8 cellular contexts compared by ENCODE assay signal in genomic region chr11:12287374-12288211, GRCh38.
DNase-seq lines count a peak whose midpoint lies in the region; ATAC-seq, FAIRE-seq and TF ChIP-seq lines count a peak whose summit lies in the region.

No MANE protein-coding gene starts in this region.

- H2AFZ ChIP-seq in endothelial cell of umbilical vein (ENCODE audit: low read depth, low read length), result peak overlapping the region; percentile 60

- H3K4me2 ChIP-seq in endothelial cell of umbilical vein (ENCODE audit: insufficient read depth, low read length), result peak overlapping the region; percentile 53

- CTCF ChIA-PET in activated CD4-positive, alpha-beta T cell treated with anti-CD3 and anti-CD28 coated beads for 36 hours (lab: Charles Lee), result interaction anchor here (0.6 to 4.2 kb wide), 17 partner anchors 10 to 601 kb away, joined by 3 to 55 read pairs (median 5); no protein-coding TSS in a partner anchor
- CTCF ChIA-PET in endothelial cell of umbilical vein (lab: Charles Lee), result interaction anchor here (0.6 to 7.9 kb wide), 36 partner anchors 10 to 1086 kb away, joined by 3 to 219 read pairs (median 6); partner anchors contain the start of gene PARVA

- ATAC-seq in activated CD4-positive, alpha-beta T cell treated with anti-CD3 and anti-CD28 coated beads for 36 hours, result peak; percentile 44
- ATAC-seq in HG03108 (IDR thresholded peaks at IDR 0.05; ENCODE audit: unreplicated experiment), result no peak

- H3K4me1 ChIP-seq in endothelial cell of umbilical vein (ENCODE audit: control insufficient read depth, extremely low read depth, insufficient read depth, low read length), result peaks cover 44% of the 10 kb centered on the region

- H3K79me2 ChIP-seq in endothelial cell of umbilical vein (ENCODE audit: control insufficient read depth, insufficient read depth, low read length), result no peaks in the 10 kb centered on the region

- no peaks in the 10 kb centered on the region for H3K27me3 ChIP-seq in endothelial cell of umbilical vein (ENCODE audit: control insufficient read depth in 2 of 2, insufficient read depth in 2 of 2, low read length in 2 of 2)

- no peaks in the 10 kb centered on the region for H3K9me3 Mint-ChIP-seq in activated CD4-positive, alpha-beta T cell treated with anti-CD3 and anti-CD28 coated beads for 36 hours (ENCODE audit: low read depth)
- H3K9me3 Mint-ChIP-seq in nephron, result peaks cover 2% of the 10 kb centered on the region
- H3K9me3 Mint-ChIP-seq in activated T-helper 1 cell treated with anti-CD3 and anti-CD28 coated beads, Interleukin-12 subunit alpha, Interleukin-12 subunit beta, Interleukin-2, Interleukin-4 antibody, amounts not matched to agents 30 ng/mL and 10 ng/mL and 1 ng/mL, durations not matched to agents 14 hours and 24 hours and 36 hours, result no peaks in the 10 kb centered on the region

- TF ChIP-seq CTCF in endothelial cell of umbilical vein (IDR thresholded peaks at IDR 0.05; ENCODE audit: extremely low read depth in 1 of 2, insufficient read depth in 1 of 2, low read depth in 1 of 2, low read length in 2 of 2), result peak; percentile 65 to 80
- TF ChIP-seq CTCF in nephron (IDR thresholded peaks at IDR 0.05; ENCODE audit: unreplicated experiment in 3 of 3), result peak; percentile 41 to 46 (median 41)

- no peaks in the 10 kb centered on the region for H4K20me1 ChIP-seq in endothelial cell of umbilical vein (replicated peaks; ENCODE audit: control insufficient read depth, extremely low read depth, insufficient read depth, low read length)

- FAIRE-seq in endothelial cell of umbilical vein (lab: Jason Lieb, UNC), result no peak

- peak overlapping the region in 1 of 3 experiments; percentile 45 for H3K4me3 ChIP-seq in endothelial cell of umbilical vein (replicated peaks in 1 of 3; ENCODE audit: insufficient read depth in 1 of 3, low read depth in 1 of 3, low read length in 3 of 3)

- H3K27ac ChIP-seq in endothelial cell of umbilical vein (ENCODE audit: insufficient read depth, low read depth, low read length), result peak overlapping the region; percentile 97

- BruUV-seq in endothelial cell of umbilical vein (replicated peaks; lab: Mats Ljungman, UMichigan), result TSS peak; percentile 98

- no peaks in the 10 kb centered on the region for H3K9me1 ChIP-seq in endothelial cell of umbilical vein (replicated peaks; ENCODE audit: control insufficient read depth, extremely low read depth, insufficient read depth, low read length)

- POLR2A ChIA-PET in activated CD4-positive, alpha-beta T cell treated with anti-CD3 and anti-CD28 coated beads for 36 hours (lab: Charles Lee), result no interaction called here
- POLR2A ChIA-PET in endothelial cell of umbilical vein (lab: Charles Lee), result interaction anchor here (0.9 to 1.2 kb wide), 3 partner anchors 87 to 202 kb away, joined by 3 to 5 read pairs (median 4); no protein-coding TSS in a partner anchor

- dilution Hi-C loops in endothelial cell of umbilical vein (cut with MboI; ENCODE audit: extremely low pct_ligation_motif_present, low sequenced_read_pairs), result no loop called here

- H3K27ac Mint-ChIP-seq in activated CD4-positive, alpha-beta T cell treated with anti-CD3 and anti-CD28 coated beads for 36 hours, result no peak overlapping the region
- peak overlapping the region in 2 of 3 experiments; percentile 26 to 43 for H3K27ac Mint-ChIP-seq in nephron
- H3K27ac Mint-ChIP-seq in activated T-helper 1 cell treated with anti-CD3 and anti-CD28 coated beads, Interleukin-12 subunit alpha, Interleukin-12 subunit beta, Interleukin-2, Interleukin-4 antibody, amounts not matched to agents 30 ng/mL and 10 ng/mL and 1 ng/mL, durations not matched to agents 14 hours and 24 hours and 36 hours, result no peak overlapping the region

- H3K36me3 ChIP-seq in endothelial cell of umbilical vein (ENCODE audit: control insufficient read depth in 2 of 2, extremely low read depth in 1 of 2, insufficient read depth in 2 of 2, low read length in 2 of 2), result no peaks in the 10 kb centered on the region

- no peaks in the 10 kb centered on the region for H3K27me3 Mint-ChIP-seq in activated CD4-positive, alpha-beta T cell treated with anti-CD3 and anti-CD28 coated beads for 36 hours
- H3K27me3 Mint-ChIP-seq in nephron (ENCODE audit: low read depth), result peaks cover 13% of the 10 kb centered on the region
- no peaks in the 10 kb centered on the region for H3K27me3 Mint-ChIP-seq in activated T-helper 1 cell treated with anti-CD3 and anti-CD28 coated beads, Interleukin-12 subunit alpha, Interleukin-12 subunit beta, Interleukin-2, Interleukin-4 antibody, amounts not matched to agents 30 ng/mL and 10 ng/mL and 1 ng/mL, durations not matched to agents 14 hours and 24 hours and 36 hours (ENCODE audit: insufficient read depth)

- H3K36me3 Mint-ChIP-seq in activated CD4-positive, alpha-beta T cell treated with anti-CD3 and anti-CD28 coated beads for 36 hours (ENCODE audit: low read depth), result no peaks in the 10 kb centered on the region
- no peaks in the 10 kb centered on the region for H3K36me3 Mint-ChIP-seq in nephron (ENCODE audit: low read depth)
- no peaks in the 10 kb centered on the region for H3K36me3 Mint-ChIP-seq in activated T-helper 1 cell treated with anti-CD3 and anti-CD28 coated beads, Interleukin-12 subunit alpha, Interleukin-12 subunit beta, Interleukin-2, Interleukin-4 antibody, amounts not matched to agents 30 ng/mL and 10 ng/mL and 1 ng/mL, durations not matched to agents 14 hours and 24 hours and 36 hours (ENCODE audit: low read depth)

- no peaks in the 10 kb centered on the region for H3K9me3 ChIP-seq in endothelial cell of umbilical vein (replicated peaks; ENCODE audit: control insufficient read depth, insufficient read depth, low read length)

- peak overlapping the region; percentile 77 for H3K9ac ChIP-seq in endothelial cell of umbilical vein (replicated peaks; ENCODE audit: extremely low read depth, insufficient read depth, low read length)

- H3K4me3 Mint-ChIP-seq in activated CD4-positive, alpha-beta T cell treated with anti-CD3 and anti-CD28 coated beads for 36 hours, result no peak overlapping the region
- no peak overlapping the region for H3K4me3 Mint-ChIP-seq in nephron
- H3K4me3 Mint-ChIP-seq in activated T-helper 1 cell treated with anti-CD3 and anti-CD28 coated beads, Interleukin-12 subunit alpha, Interleukin-12 subunit beta, Interleukin-2, Interleukin-4 antibody, amounts not matched to agents 30 ng/mL and 10 ng/mL and 1 ng/mL, durations not matched to agents 14 hours and 24 hours and 36 hours, result no peak overlapping the region

- DNase-seq in activated CD4-positive, alpha-beta T cell treated with anti-CD3 and anti-CD28 coated beads for 36 hours, result no peak
- DNase-seq in activated CD4-positive, alpha-beta T cell treated with anti-CD3 and anti-CD28 coated beads for 4 hours, result no peak
- DNase-seq in NCI-H82 treated with DMSO at 0.1 percent for 48 hours (lab: John Stamatoyannopoulos, UW; ENCODE audit: unreplicated experiment) (peak; percentile 4), endothelial cell of umbilical vein (ENCODE audit: low read depth, low spot score) (peak; percentile 95)
- no peak for DNase-seq in stimulated activated CD4-positive, alpha-beta T cell treated with anti-CD3 and anti-CD28 coated beads, Interleukin-2, amount 100 ng/mL, for 48 hours
- no peak for DNase-seq in activated T-helper 1 cell treated with anti-CD3 and anti-CD28 coated beads, Interleukin-12 subunit alpha, Interleukin-12 subunit beta, Interleukin-2, Interleukin-4 antibody, amounts not matched to agents 30 ng/mL and 10 ng/mL and 1 ng/mL, durations not matched to agents 14 hours and 24 hours and 36 hours (ENCODE audit: low spot score)

- peaks cover 14% of the 10 kb centered on the region for H3K4me1 Mint-ChIP-seq in activated CD4-positive, alpha-beta T cell treated with anti-CD3 and anti-CD28 coated beads for 36 hours
- peaks cover 46% of the 10 kb centered on the region for H3K4me1 Mint-ChIP-seq in nephron
- H3K4me1 Mint-ChIP-seq in activated T-helper 1 cell treated with anti-CD3 and anti-CD28 coated beads, Interleukin-12 subunit alpha, Interleukin-12 subunit beta, Interleukin-2, Interleukin-4 antibody, amounts not matched to agents 30 ng/mL and 10 ng/mL and 1 ng/mL, durations not matched to agents 14 hours and 24 hours and 36 hours (ENCODE audit: low read depth), result peaks cover 18% of the 10 kb centered on the region

- peak; percentile 47 for TF ChIP-seq POLR2A in endothelial cell of umbilical vein (IDR thresholded peaks at IDR 0.05; ENCODE audit: low read depth, low read length)

- intact Hi-C loops in activated CD4-positive, alpha-beta T cell treated with anti-CD3 and anti-CD28 coated beads for 36 hours (cut with DNase I, micrococcal nuclease), result loop anchor here (2.0 to 10.0 kb wide), 3 partner anchors 353 to 1353 kb away; no protein-coding TSS in a partner anchor
- intact Hi-C loops in endothelial cell of umbilical vein (cut with micrococcal nuclease), result loop anchor here (1.0 to 5.0 kb wide), 12 partner anchors 44 to 607 kb away; partner anchors contain the start of gene USP47
- intact Hi-C loops in activated T-helper 1 cell treated with anti-CD3 and anti-CD28 coated beads, Interleukin-12 subunit alpha, Interleukin-12 subunit beta, Interleukin-2, Interleukin-4 antibody, amounts not matched to agents 30 ng/mL and 10 ng/mL and 1 ng/mL, durations not matched to agents 14 hours and 24 hours and 36 hours (cut with micrococcal nuclease), result no loop called here

TF ChIP-seq in endothelial cell of umbilical vein, 7 proteins besides CTCF, POLR2A, EP300 and RAD21:
- no peak for TF ChIP-seq GATA2 (IDR thresholded peaks at IDR 0.05; ENCODE audit: insufficient read depth, insufficient read length, low read depth, low read length)
- no peak for TF ChIP-seq MYC (IDR thresholded peaks at IDR 0.05; ENCODE audit: low read depth, low read length)
- peak; percentile 49 for TF ChIP-seq JUN (IDR thresholded peaks at IDR 0.05; ENCODE audit: borderline replicate concordance, insufficient read depth, insufficient read length, low read depth)
- TF ChIP-seq MAX (IDR thresholded peaks at IDR 0.05; ENCODE audit: insufficient read depth, insufficient read length), result no peak
- TF ChIP-seq FOS (IDR thresholded peaks at IDR 0.05; ENCODE audit: borderline replicate concordance, insufficient read depth, low read length), result peak; percentile 92
- TF ChIP-seq EZH2 (IDR thresholded peaks at IDR 0.05; ENCODE audit: borderline replicate concordance, low read depth, low read length, severe bottlenecking), result no peak
- no peak for TF ChIP-seq POLR2AphosphoS5 (IDR thresholded peaks at IDR 0.05; ENCODE audit: insufficient read depth, low read depth, low read length)

Comparison
In these comparisons a context has a peak if more than half of its experiments do, and no peak if none do; other contexts are left out.
1. DNase-seq: peak in NCI-H82 treated with DMSO at 0.1 percent for 48 hours (single experiment) and endothelial cell of umbilical vein (single experiment); none in activated CD4-positive, alpha-beta T cell treated with anti-CD3 and anti-CD28 coated beads for 36 hours (single experiment), activated CD4-positive, alpha-beta T cell treated with anti-CD3 and anti-CD28 coated beads for 4 hours (0 of 2), stimulated activated CD4-positive, alpha-beta T cell treated with anti-CD3 and anti-CD28 coated beads, Interleukin-2, amount 100 ng/mL, for 48 hours (0 of 2) and activated T-helper 1 cell treated with anti-CD3 and anti-CD28 coated beads, Interleukin-12 subunit alpha, Interleukin-12 subunit beta, Interleukin-2, Interleukin-4 antibody, amounts not matched to agents 30 ng/mL and 10 ng/mL and 1 ng/mL, durations not matched to agents 14 hours and 24 hours and 36 hours (single experiment).
2. H3K27ac Mint-ChIP-seq: peak in nephron (2 of 3); none in activated CD4-positive, alpha-beta T cell treated with anti-CD3 and anti-CD28 coated beads for 36 hours (single experiment) and activated T-helper 1 cell treated with anti-CD3 and anti-CD28 coated beads, Interleukin-12 subunit alpha, Interleukin-12 subunit beta, Interleukin-2, Interleukin-4 antibody, amounts not matched to agents 30 ng/mL and 10 ng/mL and 1 ng/mL, durations not matched to agents 14 hours and 24 hours and 36 hours (single experiment).